1 cellular context compared by ENCODE assay signal in the genomic region with DNA sequence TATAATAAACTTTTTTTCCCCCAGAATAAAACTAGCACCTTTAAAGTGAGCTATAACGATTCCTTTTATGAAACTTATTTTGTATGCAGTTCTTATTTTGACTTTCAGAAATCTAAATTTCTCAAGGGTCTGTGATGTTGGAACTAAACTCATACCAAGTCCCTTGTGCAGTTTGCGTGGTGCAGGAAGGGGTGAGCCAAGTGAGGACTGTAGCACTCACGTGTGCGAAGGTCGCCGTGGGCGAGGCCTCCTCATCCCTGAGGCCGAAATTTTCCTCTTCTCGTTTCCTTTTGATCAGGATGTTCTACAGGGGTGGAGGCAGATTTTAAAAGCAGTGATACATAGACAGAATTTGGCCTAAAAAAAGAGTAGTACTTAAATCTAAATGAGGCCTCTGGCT.
TF ChIP-seq lines count a peak whose summit lies in the region.

No MANE protein-coding gene starts in this region.

TF ChIP-seq in IMR-90, 13 proteins besides CTCF, POLR2A, EP300 and RAD21 (continued from another document):
- TF ChIP-seq ELK1 (IDR thresholded peaks at IDR 0.05; ENCODE audit: borderline replicate concordance, low read depth, low read length) (no peak), FOS (IDR thresholded peaks at IDR 0.05; ENCODE audit: low read depth, low read length) (no peak), RFX5 (IDR thresholded peaks at IDR 0.05; ENCODE audit: low read depth, low read length) (no peak)
